ENCODE assay signal across 8 cellular contexts in genomic region chr17:75271233-75271954, GRCh38. TPM values are rescaled to one million over a fixed set of nuclear protein-coding genes. Genes with fewer than 3 reads are reported as not detected.
A peak's percentile ranks its signal among the peaks of the same experiment; 100 is the strongest.
DNase-seq lines count a peak whose midpoint lies in the region; ATAC-seq lines count a peak whose summit lies in the region.

No MANE protein-coding gene starts in this region.

- H2AFZ ChIP-seq in ACC112 (ENCODE audit: low read length, unreplicated experiment) = peak overlapping the region; percentile 74

- peaks cover 5% of the 10 kb centered on the region for H3K36me3 Mint-ChIP-seq in memory B cell

- H3K9me3 Mint-ChIP-seq in memory B cell = no peaks in the 10 kb centered on the region

- peaks cover 1% of the 10 kb centered on the region; the same call in 1 of the 2 replicates for H3K36me3 ChIP-seq in ACC112 (ENCODE audit: insufficient read depth, low read length)

- peaks cover 25% of the 10 kb centered on the region for H3K4me1 Mint-ChIP-seq in memory B cell

- H3K79me2 ChIP-seq in ACC112 (ENCODE audit: control insufficient read depth, insufficient read depth, low read length, unreplicated experiment) = no peaks in the 10 kb centered on the region

- H3K4me3 ChIP-seq in ACC112 (ENCODE audit: low read depth, low read length) = peak overlapping the region; percentile 86

- ATAC-seq in GM18520 (IDR thresholded peaks at IDR 0.05; ENCODE audit: unreplicated experiment) (peak; percentile 72), HG03064 (IDR thresholded peaks at IDR 0.05; ENCODE audit: low read depth, unreplicated experiment) (peak; percentile 62), memory B cell (ENCODE audit: low read depth) (peak; percentile 83)

- H3K4me3 Mint-ChIP-seq in memory B cell = peak overlapping the region; percentile 84

- DNase-seq in NCI-H460 (ENCODE audit: extremely low read depth, low read depth) (peak; percentile 74), ecto neural progenitor cell (ENCODE audit: low spot score) (peak; percentile 92), memory B cell (ENCODE audit: low spot score in 2 of 2) (peak; percentile 93 to 97)
- peak; percentile 83 to 85 for DNase-seq in activated CD4-positive, alpha-beta T cell treated with anti-CD3 and anti-CD28 coated beads, Interleukin-2, amount 50 U/mL, for 24 hours (ENCODE audit: low read depth in 1 of 2, low spot score in 1 of 2)
- peak; percentile 71 for DNase-seq in stimulated activated CD8-positive, alpha-beta memory T cell treated with anti-CD3 and anti-CD28 coated beads, Interleukin-12 subunit alpha, Interleukin-12 subunit beta, amount 100 ng/mL, for 24 hours (ENCODE audit: extremely low read depth)

- peak overlapping the region; percentile 69 for H3K27ac Mint-ChIP-seq in memory B cell

- H3K27me3 Mint-ChIP-seq in memory B cell = no peaks in the 10 kb centered on the region

- no peak overlapping the region for H3K27ac ChIP-seq in ACC112 (ENCODE audit: low read depth, low read length)

- no peaks in the 10 kb centered on the region for H3K27me3 ChIP-seq in ACC112 (ENCODE audit: insufficient read depth, low read length)

- H3K4me1 ChIP-seq in ACC112 (ENCODE audit: control insufficient read depth, insufficient read depth, low read length, unreplicated experiment) = peaks cover 24% of the 10 kb centered on the region

RNA-seq across cellular contexts. Expression of gene MIF4GD, which starts 0.4 kb away (rescaled TPM):
- 33.9 and 37.9 TPM in 2 replicates for total RNA-seq in NCI-H460 (2014; rRNA removed; shearing (Covaris generic))
- 22.4 and 41.2 TPM in 2 replicates for polyA plus RNA-seq in NCI-H460 (2014; cell fraction: nucleus; rRNA removed)

RNA-seq across cellular contexts. Expression of gene MRPS7, which starts 9.7 kb away (rescaled TPM):
- total RNA-seq in NCI-H460 (2014; rRNA removed; shearing (Covaris generic)) = 82.2 and 89.4 TPM in 2 replicates
- 63.3 and 74.9 TPM in 2 replicates for polyA plus RNA-seq in NCI-H460 (2014; cell fraction: nucleus; rRNA removed)

RNA-seq across cellular contexts. Expression of gene GGA3, which starts 10.0 kb away (rescaled TPM):
- total RNA-seq in NCI-H460 (2014; rRNA removed; shearing (Covaris generic)) = 11.9 and 16.8 TPM in 2 replicates
- 76.5 and 93.2 TPM in 2 replicates for polyA plus RNA-seq in NCI-H460 (2014; cell fraction: nucleus; rRNA removed)

RNA-seq across cellular contexts. Expression of gene SLC25A19, which starts 17.8 kb away (rescaled TPM):
- total RNA-seq in NCI-H460 (2014; rRNA removed; shearing (Covaris generic)) = 18.5 and 20.0 TPM in 2 replicates
- polyA plus RNA-seq in NCI-H460 (2014; cell fraction: nucleus; rRNA removed) = 67.2 and 92.3 TPM in 2 replicates
